Comparison of ENCODE assay signal across 14 cellular contexts in the genomic region with DNA sequence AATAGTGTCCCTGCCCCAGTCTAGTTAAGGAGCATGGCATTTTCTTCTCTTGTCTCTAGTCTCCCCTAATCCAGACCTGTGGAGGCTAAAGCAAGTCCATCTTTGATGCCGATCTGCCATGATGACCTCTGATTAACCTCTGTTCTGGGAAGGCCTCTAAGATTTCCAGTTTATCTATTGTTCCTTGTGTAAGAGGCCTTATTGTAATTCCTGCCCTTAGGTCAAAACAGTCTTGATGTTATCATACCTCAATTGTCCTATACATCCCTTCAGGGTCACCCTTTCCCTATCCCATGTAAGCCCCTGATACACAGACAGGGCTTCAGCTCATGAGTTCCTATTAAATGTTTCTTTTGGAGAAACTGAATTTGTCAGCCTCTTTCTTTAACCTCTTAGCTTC.
"Had no signal": no experiment of that assay in that cellular context is flagged by ENCODE, and none has a peak within 500 bp of the region (broad histone marks: within the 10 kb centered on the region; RNA-seq: fewer than 3 reads in every experiment).

No MANE protein-coding gene starts in this region.

- H3K36me3 ChIP-seq: brain microvascular endothelial cell, esophagus squamous epithelium, right atrium auricular region had no signal

- DNase-seq: activated CD4-positive, alpha-beta T cell treated with anti-CD3 and anti-CD28 coated beads, Interleukin-2, amount 50 U/mL, for 48 hours; activated CD8-positive, alpha-beta memory T cell treated with anti-CD3 and anti-CD28 coated beads, Interleukin-2, amount 10 ng/mL, durations not matched to agents 7 days and 5 days; activated effector memory CD4-positive, alpha-beta T cell treated with anti-CD3 and anti-CD28 coated beads, Interleukin-2, amount 50 U/mL, for 16 hours; activated T-cell treated with anti-CD3 and anti-CD28 coated beads, Interleukin-2, amount 50 U/mL, for 4 hours; amygdala; brain microvascular endothelial cell; cerebellar nuclear complex; esophagus squamous epithelium; foreskin fibroblast; head of caudate nucleus; midbrain; substantia nigra had no signal

- H3K9me3 ChIP-seq: esophagus squamous epithelium, right atrium auricular region had no signal

- H3K27ac ChIP-seq: brain microvascular endothelial cell, right atrium auricular region had no signal

- H3K4me1 ChIP-seq: right atrium auricular region had no signal

- H3K4me3 ChIP-seq: esophagus squamous epithelium, right atrium auricular region, skin epidermis had no signal

- H3K27me3 ChIP-seq: brain microvascular endothelial cell, esophagus squamous epithelium, right atrium auricular region had no signal
